7 cellular contexts compared by ENCODE assay signal in genomic region chr4:69218491-69218890, GRCh38. TPM values are rescaled to one million over a fixed set of nuclear protein-coding genes. Genes with fewer than 3 reads are reported as not detected.
"Had no signal": no experiment of that assay in that cellular context is flagged by ENCODE, and none has a peak within 500 bp of the region (broad histone marks: within the 10 kb centered on the region; RNA-seq: fewer than 3 reads in every experiment).

No MANE protein-coding gene starts in this region.

RNA-seq across cellular contexts. Expression of gene UGT2B11, which starts 3.9 kb away (rescaled TPM):
- total RNA-seq: GM23248, GM23338, H1, H4, H7, H9, HFFc6 had no signal
- polyA plus RNA-seq: GM23248, GM23338, H1 had no signal
